8 cellular contexts compared by ENCODE assay signal in genomic region chr2:191758420-191759199, GRCh38.
A peak's percentile ranks its signal among the peaks of the same experiment; 100 is the strongest.
DNase-seq lines count a peak whose midpoint lies in the region; ATAC-seq and TF ChIP-seq lines count a peak whose summit lies in the region.

No MANE protein-coding gene starts in this region.

- CTCF ChIA-PET in Calu3 (lab: Charles Lee) (interaction anchor here (0.6 to 1.9 kb wide), 7 partner anchors 15 to 404 kb away, joined by 3 to 23 read pairs (median 3); no protein-coding TSS in a partner anchor), OCI-LY7 (lab: Charles Lee; ENCODE audit: unreplicated experiment) (no interaction called here)

- no peak overlapping the region for H3K4me3 ChIP-seq in OCI-LY7 (ENCODE audit: low read depth, low read length, poor library complexity, severe bottlenecking)
- no peak overlapping the region for H3K4me3 ChIP-seq in vagina

- peaks cover 5% of the 10 kb centered on the region for H3K36me3 Mint-ChIP-seq in Calu3 (ENCODE audit: insufficient read depth, unreplicated experiment)

- no peaks in the 10 kb centered on the region for H3K9me2 ChIP-seq in OCI-LY7 (ENCODE audit: insufficient read depth, low read length)

- H2AFZ ChIP-seq in OCI-LY7 (ENCODE audit: low read length): no peak overlapping the region

- H3K27me3 ChIP-seq in vagina: no peaks in the 10 kb centered on the region

- no peaks in the 10 kb centered on the region for H3K4me1 ChIP-seq in OCI-LY7 (ENCODE audit: insufficient read depth, low read length, poor library complexity, severe bottlenecking)
- no peaks in the 10 kb centered on the region for H3K4me1 ChIP-seq in vagina

- no peak for TF ChIP-seq POLR2A in vagina (IDR thresholded peaks at IDR 0.05)

- no peak overlapping the region for H3K4me2 ChIP-seq in OCI-LY7 (ENCODE audit: low read length)

- POLR2A ChIA-PET in OCI-LY7 (lab: Charles Lee): interaction anchor here (0.6 to 1.3 kb wide), 5 partner anchors 11 to 1806 kb away, joined by 3 to 4 read pairs (median 3); no protein-coding TSS in a partner anchor

- no peaks in the 10 kb centered on the region for H3K9me3 ChIP-seq in OCI-LY7 (ENCODE audit: low read length)
- H3K9me3 ChIP-seq in vagina: no peaks in the 10 kb centered on the region

- DNase-seq in Calu3: peak; percentile 85
- peak; percentile 62 for DNase-seq in OCI-LY7 (ENCODE audit: low spot score)
- DNase-seq in activated CD8-positive, alpha-beta memory T cell treated with anti-CD3 and anti-CD28 coated beads, Interleukin-2, amount 50 U/mL, for 48 hours: peak; percentile 59
- peak; percentile 12 for DNase-seq in fibroblast of the conjunctiva (ENCODE audit: low read depth)
- DNase-seq in pulmonary artery endothelial cell (ENCODE audit: low read depth, low spot score): peak; percentile 8
- no peak for DNase-seq in vagina (ENCODE audit: extremely low spot score in 2 of 2)

- intact Hi-C loops in Calu3 (cut with micrococcal nuclease; ENCODE audit: unreplicated experiment) (loop anchor here (2.0 kb wide), 1 partner anchor 404 kb away; no protein-coding TSS in a partner anchor), OCI-LY7 (cut with micrococcal nuclease; ENCODE audit: unreplicated experiment) (loop anchor here (1.0 kb wide), 1 partner anchor 403 kb away; no protein-coding TSS in a partner anchor), vagina (cut with DNase I) (no loop called here)

- no peaks in the 10 kb centered on the region for H3K79me2 ChIP-seq in OCI-LY7 (ENCODE audit: insufficient read depth, low read depth, low read length)

- BruUV-seq in Calu3 (replicated peaks; lab: Mats Ljungman, UMichigan): no TSS peak
- no TSS peak for BruUV-seq in OCI-LY7 (replicated peaks; lab: Mats Ljungman, UMichigan)

- peak; percentile 100 for ATAC-seq in GM19455 (IDR thresholded peaks at IDR 0.05; ENCODE audit: unreplicated experiment)
- ATAC-seq in HG03439 (IDR thresholded peaks at IDR 0.05; ENCODE audit: unreplicated experiment): peak; percentile 100

- H3K27ac Mint-ChIP-seq in Calu3 (ENCODE audit: unreplicated experiment): peak overlapping the region; percentile 50

- H3K36me3 ChIP-seq in OCI-LY7 (ENCODE audit: insufficient read depth, low read length) (no peaks in the 10 kb centered on the region), vagina (no peaks in the 10 kb centered on the region)

- TF ChIP-seq CTCF in Calu3 (IDR thresholded peaks at IDR 0.05; ENCODE audit: unreplicated experiment) (peak; percentile 83), OCI-LY7 (conservative IDR thresholded peaks at IDR 0.05; ENCODE audit: low read length) (peak; percentile 85), vagina (IDR thresholded peaks at IDR 0.05) (no peak)

- H4K20me1 ChIP-seq in OCI-LY7 (ENCODE audit: insufficient read depth, low read length): no peaks in the 10 kb centered on the region

- no peaks in the 10 kb centered on the region for H3K9me3 Mint-ChIP-seq in Calu3 (ENCODE audit: low read depth, unreplicated experiment)

- no peaks in the 10 kb centered on the region for H3K4me1 Mint-ChIP-seq in Calu3 (ENCODE audit: low read depth, unreplicated experiment)

- no peak overlapping the region for H3K27ac ChIP-seq in OCI-LY7 (ENCODE audit: low read depth, low read length, poor library complexity, severe bottlenecking)
- H3K27ac ChIP-seq in vagina: no peak overlapping the region

- no peaks in the 10 kb centered on the region for H3K27me3 Mint-ChIP-seq in Calu3 (ENCODE audit: unreplicated experiment)

- peak overlapping the region; percentile 61 for H3K4me3 Mint-ChIP-seq in Calu3 (ENCODE audit: low read depth, unreplicated experiment)

Comparison
In these comparisons a context has a peak if more than half of its experiments do, and no peak if none do; other contexts are left out.
1. DNase-seq: peak in Calu3 (single experiment), OCI-LY7 (single experiment), activated CD8-positive, alpha-beta memory T cell treated with anti-CD3 and anti-CD28 coated beads, Interleukin-2, amount 50 U/mL, for 48 hours (single experiment), fibroblast of the conjunctiva (single experiment) and pulmonary artery endothelial cell (single experiment); none in vagina (0 of 2).
2. CTCF ChIP-seq: peak in Calu3 (single experiment) and OCI-LY7 (single experiment); none in vagina (0 of 3).